Comparison of ENCODE assay signal across 11 cellular contexts in genomic region chr4:72319596-72319995, GRCh38.
A peak's percentile ranks its signal among the peaks of the same experiment; 100 is the strongest.
DNase-seq lines count a peak whose midpoint lies in the region; ATAC-seq, FAIRE-seq and TF ChIP-seq lines count a peak whose summit lies in the region.
"Had no signal": no experiment of that assay in that cellular context is flagged by ENCODE, and none has a peak within 500 bp of the region (broad histone marks: within the 10 kb centered on the region; RNA-seq: fewer than 3 reads in every experiment).

No MANE protein-coding gene starts in this region.

- H3K4me3 Mint-ChIP-seq in activated T-helper 17 cell treated with anti-CD3 and anti-CD28 coated beads, Interleukin-2, amount 50 U/mL, for 72 hours, result no peak overlapping the region
- H3K4me3 Mint-ChIP-seq: CD8-positive, alpha-beta T cell had no signal

- no peaks in the 10 kb centered on the region for H3K36me3 ChIP-seq in GM23248 (ENCODE audit: low read depth)
- H3K36me3 ChIP-seq in spleen, result no peaks in the 10 kb centered on the region

- H2AFZ ChIP-seq in GM23248, result peak overlapping the region; percentile 47; the same call in 1 of the 2 replicates

- no peak for TF ChIP-seq POLR2A in spleen (IDR thresholded peaks at IDR 0.05)

- H3F3A ChIP-seq in GM23248 (ENCODE audit: insufficient read depth), result peaks cover 27% of the 10 kb centered on the region

- DNase-seq in AG04449 (ENCODE audit: low read depth, low spot score) (peak; percentile 7), GM23248 (peak; percentile 92), glomerular visceral epithelial cell (ENCODE audit: extremely low spot score) (peak; percentile 77), frontal cortex (ENCODE audit: low spot score in 2 of 2) (no peak), spleen (no peak), HEK293T (ENCODE audit: extremely low spot score) (no peak), DMS53 treated with DMSO at 0.1 percent for 48 hours (lab: John Stamatoyannopoulos, UW; ENCODE audit: unreplicated experiment) (no peak)
- DNase-seq: activated CD4-positive, alpha-beta T cell treated with anti-CD3 and anti-CD28 coated beads for 1 hour; CD8-positive, alpha-beta T cell; NCI-H1105 treated with DMSO at 0.1 percent for 48 hours had no signal

- H3K27me3 ChIP-seq in GM23248 (replicated peaks; ENCODE audit: insufficient read depth), result no peaks in the 10 kb centered on the region
- no peaks in the 10 kb centered on the region for H3K27me3 ChIP-seq in spleen (replicated peaks in 1 of 7)

- H3K4me1 ChIP-seq in GM23248 (ENCODE audit: insufficient read depth), result peaks cover 36% of the 10 kb centered on the region
- H3K4me1 ChIP-seq in spleen, result peaks cover 0 to 8% (median 2%) of the 10 kb centered on the region in 6 donors

- FAIRE-seq in frontal cortex (lab: Jason Lieb, UNC), result no peak

- CTCF ChIA-PET in AG04449 (lab: Yijun Ruan, JAX), result interaction anchor here (1.1 to 1.4 kb wide), 2 partner anchors 11 to 16 kb away, joined by 4 read pairs; no protein-coding TSS in a partner anchor
- CTCF ChIA-PET in HEK293T (lab: Yijun Ruan, JAX), result no interaction called here

- no peaks in the 10 kb centered on the region for H3K9me3 Mint-ChIP-seq in activated T-helper 17 cell treated with anti-CD3 and anti-CD28 coated beads, Interleukin-2, amount 50 U/mL, for 72 hours
- H3K9me3 Mint-ChIP-seq: CD8-positive, alpha-beta T cell had no signal

- no peaks in the 10 kb centered on the region for H3K4me1 Mint-ChIP-seq in activated T-helper 17 cell treated with anti-CD3 and anti-CD28 coated beads, Interleukin-2, amount 50 U/mL, for 72 hours

- H3K27me3 Mint-ChIP-seq in activated T-helper 17 cell treated with anti-CD3 and anti-CD28 coated beads, Interleukin-2, amount 50 U/mL, for 72 hours, result peaks cover 9% of the 10 kb centered on the region

- H3K4me3 ChIP-seq in AG04449 (ENCODE audit: low read depth, low read length) (no peak overlapping the region; the same call in 1 of the 2 replicates), GM23248 (peak overlapping the region; percentile 34; the same call in 1 of the 2 replicates), spleen (no peak overlapping the region)

- no peak overlapping the region for H3K27ac Mint-ChIP-seq in activated T-helper 17 cell treated with anti-CD3 and anti-CD28 coated beads, Interleukin-2, amount 50 U/mL, for 72 hours
- H3K27ac Mint-ChIP-seq: CD8-positive, alpha-beta T cell had no signal

- H3K9me3 ChIP-seq in GM23248 (ENCODE audit: low read depth), result no peaks in the 10 kb centered on the region
- H3K9me3 ChIP-seq in spleen, result no peaks in the 10 kb centered on the region

- no peaks in the 10 kb centered on the region for H3K36me3 Mint-ChIP-seq in activated T-helper 17 cell treated with anti-CD3 and anti-CD28 coated beads, Interleukin-2, amount 50 U/mL, for 72 hours (ENCODE audit: low read depth)
- H3K36me3 Mint-ChIP-seq: CD8-positive, alpha-beta T cell had no signal

- 1 to 2% methylated on average over 4 of the region's 4 CpGs for WGBS in GM23248 (ENCODE audit: low coverage in 1 of 2, low lambda C conversion rate in 2 of 2, missing lambda C conversion rate in 2 of 2), 2 experiments
- WGBS in spleen, 5 donors, result 3 to 13% (median 8%) methylated on average over 4 of the region's 4 CpGs

- ATAC-seq in activated T-helper 17 cell treated with anti-CD3 and anti-CD28 coated beads, Interleukin-2, amount 50 U/mL, for 72 hours (replicated peaks), result peak; percentile 58
- ATAC-seq: CD8-positive, alpha-beta T cell had no signal

- H3K4me2 ChIP-seq in GM23248 (ENCODE audit: unreplicated experiment), result peak overlapping the region; percentile 65

- in situ Hi-C loops in GM23248 (cut with MboI), result loop anchor here (10.0 to 25.0 kb wide), 2 partner anchors 145 to 693 kb away; no protein-coding TSS in a partner anchor

- no peaks in the 10 kb centered on the region for H3K9me2 ChIP-seq in GM23248 (ENCODE audit: insufficient read depth)

- no peaks in the 10 kb centered on the region for H3K79me2 ChIP-seq in GM23248 (ENCODE audit: insufficient read depth)

- H4K20me1 ChIP-seq in GM23248 (ENCODE audit: insufficient read depth), result no peaks in the 10 kb centered on the region

- peak overlapping the region; percentile 22; the same call in 1 of the 2 replicates for H3K9ac ChIP-seq in GM23248

- POLR2A ChIA-PET in AG04449 (lab: Yijun Ruan, JAX), result no interaction called here
- POLR2A ChIA-PET in HEK293T (lab: Yijun Ruan, JAX), result no interaction called here

- intact Hi-C loops in spleen (cut with DNase I; ENCODE audit: low total_unique reads), result no loop called here

- TF ChIP-seq CTCF in AG04449 (IDR thresholded peaks at IDR 0.05; ENCODE audit: insufficient read depth, low read length, missing control alignments), result no peak
- TF ChIP-seq CTCF in spleen (IDR thresholded peaks at IDR 0.05 in 8 of 11, conservative IDR thresholded peaks at IDR 0.05 in 3 of 11), result no peak

- H3K27ac ChIP-seq in GM23248 (peak overlapping the region; percentile 55), spleen (no peak overlapping the region)

TF ChIP-seq in HEK293T, 16 proteins besides CTCF, POLR2A, EP300 and RAD21:
- no peak for TF ChIP-seq NFRKB (IDR thresholded peaks at IDR 0.05)
- no peak for TF ChIP-seq LEF1 (IDR thresholded peaks at IDR 0.05; ENCODE audit: borderline replicate concordance)
- TF ChIP-seq SP1 (IDR thresholded peaks at IDR 0.05), result no peak
- no peak for TF ChIP-seq SUZ12 (IDR thresholded peaks at IDR 0.05)
- TF ChIP-seq FOXK2 (IDR thresholded peaks at IDR 0.05), result no peak
- no peak for TF ChIP-seq ARNT (IDR thresholded peaks at IDR 0.05)
- TF ChIP-seq FOXA1 (IDR thresholded peaks at IDR 0.05), result no peak
- no peak for TF ChIP-seq TARDBP (IDR thresholded peaks at IDR 0.05)
- no peak for TF ChIP-seq BHLHE40 (IDR thresholded peaks at IDR 0.05; ENCODE audit: borderline replicate concordance)
- TF ChIP-seq L3MBTL2 (conservative IDR thresholded peaks at IDR 0.05), result no peak
- no peak for TF ChIP-seq CTBP1 (IDR thresholded peaks at IDR 0.05; ENCODE audit: borderline replicate concordance)
- TF ChIP-seq FOXM1 (IDR thresholded peaks at IDR 0.05; ENCODE audit: borderline replicate concordance), result no peak
- no peak for TF ChIP-seq PKNOX1 (IDR thresholded peaks at IDR 0.05)
- no peak for TF ChIP-seq ZNF384 (IDR thresholded peaks at IDR 0.05)

Comparison
In these comparisons a context has a peak if more than half of its experiments do, and no peak if none do; other contexts are left out.
1. DNase-seq: peak in AG04449 (single experiment), GM23248 (single experiment) and glomerular visceral epithelial cell (single experiment); none in frontal cortex (0 of 2), spleen (single experiment), HEK293T (single experiment) and DMS53 treated with DMSO at 0.1 percent for 48 hours (single experiment).